Comparison of ENCODE assay signal across 1 cellular context in the genomic region with DNA sequence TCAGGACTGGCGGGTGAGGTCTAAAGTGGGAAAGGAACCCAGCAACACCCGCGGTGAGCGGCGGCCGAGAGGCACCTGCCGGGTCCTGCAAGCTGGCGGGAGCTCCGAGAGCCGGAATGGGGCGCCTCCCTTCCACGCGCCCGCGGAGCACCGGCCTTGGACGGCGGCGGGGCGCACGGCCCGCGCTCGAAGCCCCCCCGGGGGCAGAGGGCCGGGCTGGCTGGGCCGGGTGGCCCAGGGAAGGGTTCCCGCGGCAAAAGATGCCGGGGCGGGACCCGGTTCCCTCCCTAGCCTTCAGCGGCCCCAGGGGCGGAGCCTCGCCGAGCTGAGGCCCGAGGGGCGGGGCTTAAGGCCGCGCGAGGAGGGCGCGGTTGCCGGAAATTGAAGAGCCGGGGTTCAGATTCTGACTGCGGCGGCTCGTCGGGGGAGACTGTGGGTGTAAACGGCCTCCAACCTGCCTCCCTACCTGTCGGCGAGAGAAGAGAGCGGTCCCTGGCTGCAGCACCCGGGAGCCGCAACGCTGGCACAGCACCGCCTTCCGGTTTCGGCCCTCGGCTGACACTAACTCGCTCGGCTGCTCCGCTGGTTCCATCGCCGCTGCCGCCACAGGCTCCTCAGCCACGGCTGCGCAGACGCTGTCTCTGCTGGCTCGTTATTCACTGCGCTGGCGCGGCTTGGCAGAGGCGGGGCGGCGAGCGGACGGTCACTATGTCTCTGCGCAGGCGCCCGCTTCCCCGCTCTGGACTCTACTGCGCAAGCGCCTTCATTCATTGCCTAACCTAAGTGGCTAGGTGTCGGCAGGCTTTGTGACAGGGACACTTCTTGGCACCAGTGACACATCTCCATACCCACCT.
TF ChIP-seq lines count a peak whose summit lies in the region.

A gene (minus strand): TSS at position 643 of the 854 bp plus-strand sequence. CDS start 51 bp downstream, at position 592.

TF ChIP-seq in GM12878, 131 proteins besides CTCF, POLR2A, EP300 and RAD21 (continued from another document and continues in another):
- TF ChIP-seq SUPT20H (IDR thresholded peaks at IDR 0.05; ENCODE audit: borderline replicate concordance, control insufficient read depth, low read depth, low read length) (no peak), ZNF207 (IDR thresholded peaks at IDR 0.05; ENCODE audit: borderline replicate concordance) (peak; percentile 59; the same call in 1 of the 2 replicates), LARP7 (IDR thresholded peaks at IDR 0.05) (peak; percentile 90), CEBPB (IDR thresholded peaks at IDR 0.05; ENCODE audit: borderline replicate concordance in 1 of 2, low read depth in 2 of 2, low read length in 2 of 2) (no peak), MXI1 (IDR thresholded peaks at IDR 0.05; ENCODE audit: low read depth, low read length) (peak; percentile 72), FOXK2 (IDR thresholded peaks at IDR 0.05) (peak; percentile 61), HCFC1 (IDR thresholded peaks at IDR 0.05; ENCODE audit: low read length) (no peak), RELA (IDR thresholded peaks at IDR 0.05; ENCODE audit: borderline replicate concordance, partially characterized antibody) (peak; percentile 82), SMARCA5 (IDR thresholded peaks at IDR 0.05) (peak; percentile 93), SREBF2 (IDR thresholded peaks at IDR 0.05; ENCODE audit: low read length) (no peak), CBFB (IDR thresholded peaks at IDR 0.05; ENCODE audit: low read depth) (no peak), ZNF24 (IDR thresholded peaks at IDR 0.05) (no peak), NFXL1 (IDR thresholded peaks at IDR 0.05; ENCODE audit: borderline replicate concordance) (no peak), RFX5 (IDR thresholded peaks at IDR 0.05; ENCODE audit: low read depth, low read length) (no peak), YY1 (IDR thresholded peaks at IDR 0.05; ENCODE audit: low read depth, low read length) (peak; percentile 19; the same call in 1 of the 2 replicates), MTA3 (IDR thresholded peaks at IDR 0.05; ENCODE audit: borderline replicate concordance, low read length) (no peak), MEF2B (IDR thresholded peaks at IDR 0.05; ENCODE audit: partially characterized antibody, poor library complexity, severe bottlenecking) (no peak), BHLHE40 (IDR thresholded peaks at IDR 0.05; ENCODE audit: borderline replicate concordance in 1 of 2, low read depth in 2 of 2, low read length in 1 of 2) (peak; percentile 35 to 80; a peak in 3 of 4 replicates), BACH1 (IDR thresholded peaks at IDR 0.05; ENCODE audit: borderline replicate concordance) (peak; percentile 82), ZBED1 (IDR thresholded peaks at IDR 0.05; ENCODE audit: borderline replicate concordance) (no peak; the same call in 1 of the 2 replicates), CBX3 (IDR thresholded peaks at IDR 0.05; ENCODE audit: borderline replicate concordance, low read depth) (no peak), SIX5 (IDR thresholded peaks at IDR 0.05; ENCODE audit: low read depth, low read length, severe bottlenecking) (no peak), CREM (IDR thresholded peaks at IDR 0.05; ENCODE audit: low read depth) (no peak), ZNF622 (IDR thresholded peaks at IDR 0.05) (no peak), JUNB (IDR thresholded peaks at IDR 0.05) (no peak), SUZ12 (IDR thresholded peaks at IDR 0.05; ENCODE audit: unreplicated experiment) (no peak), SREBF1 (IDR thresholded peaks at IDR 0.05; ENCODE audit: low read length) (no peak)
- TF ChIP-seq, protein P1, sequence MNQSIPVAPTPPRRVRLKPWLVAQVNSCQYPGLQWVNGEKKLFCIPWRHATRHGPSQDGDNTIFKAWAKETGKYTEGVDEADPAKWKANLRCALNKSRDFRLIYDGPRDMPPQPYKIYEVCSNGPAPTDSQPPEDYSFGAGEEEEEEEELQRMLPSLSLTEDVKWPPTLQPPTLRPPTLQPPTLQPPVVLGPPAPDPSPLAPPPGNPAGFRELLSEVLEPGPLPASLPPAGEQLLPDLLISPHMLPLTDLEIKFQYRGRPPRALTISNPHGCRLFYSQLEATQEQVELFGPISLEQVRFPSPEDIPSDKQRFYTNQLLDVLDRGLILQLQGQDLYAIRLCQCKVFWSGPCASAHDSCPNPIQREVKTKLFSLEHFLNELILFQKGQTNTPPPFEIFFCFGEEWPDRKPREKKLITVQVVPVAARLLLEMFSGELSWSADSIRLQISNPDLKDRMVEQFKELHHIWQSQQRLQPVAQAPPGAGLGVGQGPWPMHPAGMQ (IDR thresholded peaks at IDR 0.05; ENCODE audit: borderline replicate concordance) = no peak
- TF ChIP-seq, protein P2, sequence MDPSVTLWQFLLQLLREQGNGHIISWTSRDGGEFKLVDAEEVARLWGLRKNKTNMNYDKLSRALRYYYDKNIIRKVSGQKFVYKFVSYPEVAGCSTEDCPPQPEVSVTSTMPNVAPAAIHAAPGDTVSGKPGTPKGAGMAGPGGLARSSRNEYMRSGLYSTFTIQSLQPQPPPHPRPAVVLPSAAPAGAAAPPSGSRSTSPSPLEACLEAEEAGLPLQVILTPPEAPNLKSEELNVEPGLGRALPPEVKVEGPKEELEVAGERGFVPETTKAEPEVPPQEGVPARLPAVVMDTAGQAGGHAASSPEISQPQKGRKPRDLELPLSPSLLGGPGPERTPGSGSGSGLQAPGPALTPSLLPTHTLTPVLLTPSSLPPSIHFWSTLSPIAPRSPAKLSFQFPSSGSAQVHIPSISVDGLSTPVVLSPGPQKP (IDR thresholded peaks at IDR 0.05; ENCODE audit: low read depth, low read length) = peak; percentile 44; the same call in 1 of the 2 replicates
- TF ChIP-seq, protein P3, sequence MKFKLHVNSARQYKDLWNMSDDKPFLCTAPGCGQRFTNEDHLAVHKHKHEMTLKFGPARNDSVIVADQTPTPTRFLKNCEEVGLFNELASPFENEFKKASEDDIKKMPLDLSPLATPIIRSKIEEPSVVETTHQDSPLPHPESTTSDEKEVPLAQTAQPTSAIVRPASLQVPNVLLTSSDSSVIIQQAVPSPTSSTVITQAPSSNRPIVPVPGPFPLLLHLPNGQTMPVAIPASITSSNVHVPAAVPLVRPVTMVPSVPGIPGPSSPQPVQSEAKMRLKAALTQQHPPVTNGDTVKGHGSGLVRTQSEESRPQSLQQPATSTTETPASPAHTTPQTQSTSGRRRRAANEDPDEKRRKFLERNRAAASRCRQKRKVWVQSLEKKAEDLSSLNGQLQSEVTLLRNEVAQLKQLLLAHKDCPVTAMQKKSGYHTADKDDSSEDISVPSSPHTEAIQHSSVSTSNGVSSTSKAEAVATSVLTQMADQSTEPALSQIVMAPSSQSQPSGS (IDR thresholded peaks at IDR 0.05; ENCODE audit: low read length) = no peak
- TF ChIP-seq, protein P4, sequence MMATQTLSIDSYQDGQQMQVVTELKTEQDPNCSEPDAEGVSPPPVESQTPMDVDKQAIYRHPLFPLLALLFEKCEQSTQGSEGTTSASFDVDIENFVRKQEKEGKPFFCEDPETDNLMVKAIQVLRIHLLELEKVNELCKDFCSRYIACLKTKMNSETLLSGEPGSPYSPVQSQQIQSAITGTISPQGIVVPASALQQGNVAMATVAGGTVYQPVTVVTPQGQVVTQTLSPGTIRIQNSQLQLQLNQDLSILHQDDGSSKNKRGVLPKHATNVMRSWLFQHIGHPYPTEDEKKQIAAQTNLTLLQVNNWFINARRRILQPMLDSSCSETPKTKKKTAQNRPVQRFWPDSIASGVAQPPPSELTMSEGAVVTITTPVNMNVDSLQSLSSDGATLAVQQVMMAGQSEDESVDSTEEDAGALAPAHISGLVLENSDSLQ (IDR thresholded peaks at IDR 0.05) = peak; percentile 58; the same call in 1 of the 2 replicates
- TF ChIP-seq, protein P5, sequence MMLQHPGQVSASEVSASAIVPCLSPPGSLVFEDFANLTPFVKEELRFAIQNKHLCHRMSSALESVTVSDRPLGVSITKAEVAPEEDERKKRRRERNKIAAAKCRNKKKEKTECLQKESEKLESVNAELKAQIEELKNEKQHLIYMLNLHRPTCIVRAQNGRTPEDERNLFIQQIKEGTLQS (IDR thresholded peaks at IDR 0.05; ENCODE audit: borderline replicate concordance, extremely low read depth, low read depth, low read length) = no peak
- TF ChIP-seq, protein P6, sequence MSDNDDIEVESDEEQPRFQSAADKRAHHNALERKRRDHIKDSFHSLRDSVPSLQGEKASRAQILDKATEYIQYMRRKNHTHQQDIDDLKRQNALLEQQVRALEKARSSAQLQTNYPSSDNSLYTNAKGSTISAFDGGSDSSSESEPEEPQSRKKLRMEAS (IDR thresholded peaks at IDR 0.05; ENCODE audit: low read depth, low read length) = 0 out of 2 replicates have a peak, but pooled peaks have one; percentile 29
- TF ChIP-seq, protein P7, sequence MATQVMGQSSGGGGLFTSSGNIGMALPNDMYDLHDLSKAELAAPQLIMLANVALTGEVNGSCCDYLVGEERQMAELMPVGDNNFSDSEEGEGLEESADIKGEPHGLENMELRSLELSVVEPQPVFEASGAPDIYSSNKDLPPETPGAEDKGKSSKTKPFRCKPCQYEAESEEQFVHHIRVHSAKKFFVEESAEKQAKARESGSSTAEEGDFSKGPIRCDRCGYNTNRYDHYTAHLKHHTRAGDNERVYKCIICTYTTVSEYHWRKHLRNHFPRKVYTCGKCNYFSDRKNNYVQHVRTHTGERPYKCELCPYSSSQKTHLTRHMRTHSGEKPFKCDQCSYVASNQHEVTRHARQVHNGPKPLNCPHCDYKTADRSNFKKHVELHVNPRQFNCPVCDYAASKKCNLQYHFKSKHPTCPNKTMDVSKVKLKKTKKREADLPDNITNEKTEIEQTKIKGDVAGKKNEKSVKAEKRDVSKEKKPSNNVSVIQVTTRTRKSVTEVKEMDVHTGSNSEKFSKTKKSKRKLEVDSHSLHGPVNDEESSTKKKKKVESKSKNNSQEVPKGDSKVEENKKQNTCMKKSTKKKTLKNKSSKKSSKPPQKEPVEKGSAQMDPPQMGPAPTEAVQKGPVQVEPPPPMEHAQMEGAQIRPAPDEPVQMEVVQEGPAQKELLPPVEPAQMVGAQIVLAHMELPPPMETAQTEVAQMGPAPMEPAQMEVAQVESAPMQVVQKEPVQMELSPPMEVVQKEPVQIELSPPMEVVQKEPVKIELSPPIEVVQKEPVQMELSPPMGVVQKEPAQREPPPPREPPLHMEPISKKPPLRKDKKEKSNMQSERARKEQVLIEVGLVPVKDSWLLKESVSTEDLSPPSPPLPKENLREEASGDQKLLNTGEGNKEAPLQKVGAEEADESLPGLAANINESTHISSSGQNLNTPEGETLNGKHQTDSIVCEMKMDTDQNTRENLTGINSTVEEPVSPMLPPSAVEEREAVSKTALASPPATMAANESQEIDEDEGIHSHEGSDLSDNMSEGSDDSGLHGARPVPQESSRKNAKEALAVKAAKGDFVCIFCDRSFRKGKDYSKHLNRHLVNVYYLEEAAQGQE (IDR thresholded peaks at IDR 0.05; ENCODE audit: low read depth, low read length) = no peak
- TF ChIP-seq, protein P8, sequence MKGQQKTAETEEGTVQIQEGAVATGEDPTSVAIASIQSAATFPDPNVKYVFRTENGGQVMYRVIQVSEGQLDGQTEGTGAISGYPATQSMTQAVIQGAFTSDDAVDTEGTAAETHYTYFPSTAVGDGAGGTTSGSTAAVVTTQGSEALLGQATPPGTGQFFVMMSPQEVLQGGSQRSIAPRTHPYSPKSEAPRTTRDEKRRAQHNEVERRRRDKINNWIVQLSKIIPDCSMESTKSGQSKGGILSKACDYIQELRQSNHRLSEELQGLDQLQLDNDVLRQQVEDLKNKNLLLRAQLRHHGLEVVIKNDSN (IDR thresholded peaks at IDR 0.05; ENCODE audit: borderline replicate concordance, extremely low read length, insufficient read depth, low read depth, low read length) = no peak
- TF ChIP-seq, protein P9, sequence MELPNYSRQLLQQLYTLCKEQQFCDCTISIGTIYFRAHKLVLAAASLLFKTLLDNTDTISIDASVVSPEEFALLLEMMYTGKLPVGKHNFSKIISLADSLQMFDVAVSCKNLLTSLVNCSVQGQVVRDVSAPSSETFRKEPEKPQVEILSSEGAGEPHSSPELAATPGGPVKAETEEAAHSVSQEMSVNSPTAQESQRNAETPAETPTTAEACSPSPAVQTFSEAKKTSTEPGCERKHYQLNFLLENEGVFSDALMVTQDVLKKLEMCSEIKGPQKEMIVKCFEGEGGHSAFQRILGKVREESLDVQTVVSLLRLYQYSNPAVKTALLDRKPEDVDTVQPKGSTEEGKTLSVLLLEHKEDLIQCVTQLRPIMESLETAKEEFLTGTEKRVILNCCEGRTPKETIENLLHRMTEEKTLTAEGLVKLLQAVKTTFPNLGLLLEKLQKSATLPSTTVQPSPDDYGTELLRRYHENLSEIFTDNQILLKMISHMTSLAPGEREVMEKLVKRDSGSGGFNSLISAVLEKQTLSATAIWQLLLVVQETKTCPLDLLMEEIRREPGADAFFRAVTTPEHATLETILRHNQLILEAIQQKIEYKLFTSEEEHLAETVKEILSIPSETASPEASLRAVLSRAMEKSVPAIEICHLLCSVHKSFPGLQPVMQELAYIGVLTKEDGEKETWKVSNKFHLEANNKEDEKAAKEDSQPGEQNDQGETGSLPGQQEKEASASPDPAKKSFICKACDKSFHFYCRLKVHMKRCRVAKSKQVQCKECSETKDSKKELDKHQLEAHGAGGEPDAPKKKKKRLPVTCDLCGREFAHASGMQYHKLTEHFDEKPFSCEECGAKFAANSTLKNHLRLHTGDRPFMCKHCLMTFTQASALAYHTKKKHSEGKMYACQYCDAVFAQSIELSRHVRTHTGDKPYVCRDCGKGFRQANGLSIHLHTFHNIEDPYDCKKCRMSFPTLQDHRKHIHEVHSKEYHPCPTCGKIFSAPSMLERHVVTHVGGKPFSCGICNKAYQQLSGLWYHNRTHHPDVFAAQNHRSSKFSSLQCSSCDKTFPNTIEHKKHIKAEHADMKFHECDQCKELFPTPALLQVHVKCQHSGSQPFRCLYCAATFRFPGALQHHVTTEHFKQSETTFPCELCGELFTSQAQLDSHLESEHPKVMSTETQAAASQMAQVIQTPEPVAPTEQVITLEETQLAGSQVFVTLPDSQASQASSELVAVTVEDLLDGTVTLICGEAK (IDR thresholded peaks at IDR 0.05; ENCODE audit: borderline replicate concordance) = peak; percentile 71; the same call in 1 of the 2 replicates
- TF ChIP-seq, protein P10, sequence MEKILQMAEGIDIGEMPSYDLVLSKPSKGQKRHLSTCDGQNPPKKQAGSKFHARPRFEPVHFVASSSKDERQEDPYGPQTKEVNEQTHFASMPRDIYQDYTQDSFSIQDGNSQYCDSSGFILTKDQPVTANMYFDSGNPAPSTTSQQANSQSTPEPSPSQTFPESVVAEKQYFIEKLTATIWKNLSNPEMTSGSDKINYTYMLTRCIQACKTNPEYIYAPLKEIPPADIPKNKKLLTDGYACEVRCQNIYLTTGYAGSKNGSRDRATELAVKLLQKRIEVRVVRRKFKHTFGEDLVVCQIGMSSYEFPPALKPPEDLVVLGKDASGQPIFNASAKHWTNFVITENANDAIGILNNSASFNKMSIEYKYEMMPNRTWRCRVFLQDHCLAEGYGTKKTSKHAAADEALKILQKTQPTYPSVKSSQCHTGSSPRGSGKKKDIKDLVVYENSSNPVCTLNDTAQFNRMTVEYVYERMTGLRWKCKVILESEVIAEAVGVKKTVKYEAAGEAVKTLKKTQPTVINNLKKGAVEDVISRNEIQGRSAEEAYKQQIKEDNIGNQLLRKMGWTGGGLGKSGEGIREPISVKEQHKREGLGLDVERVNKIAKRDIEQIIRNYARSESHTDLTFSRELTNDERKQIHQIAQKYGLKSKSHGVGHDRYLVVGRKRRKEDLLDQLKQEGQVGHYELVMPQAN (conservative IDR thresholded peaks at IDR 0.05) = peak; percentile 82
